28 cellular contexts compared by ENCODE assay signal in genomic region chr19:5897189-5897969, GRCh38. TPM values are rescaled to one million over a fixed set of nuclear protein-coding genes. Genes with fewer than 3 reads are reported as not detected.
A peak's percentile ranks its signal among the peaks of the same experiment; 100 is the strongest.
DNase-seq lines count a peak whose midpoint lies in the region; ATAC-seq and TF ChIP-seq lines count a peak whose summit lies in the region.
"Had no signal": no experiment of that assay in that cellular context is flagged by ENCODE, and none has a peak within 500 bp of the region (broad histone marks: within the 10 kb centered on the region; RNA-seq: fewer than 3 reads in every experiment).

No MANE protein-coding gene starts in this region.

- H3K27me3 ChIP-seq in BLaER1 treated with 17β-estradiol and CSF1 and Interleukin-3, amounts not matched to agents 10 nM and 100 nM: no peaks in the 10 kb centered on the region
- H3K27me3 ChIP-seq in PC-3 (ENCODE audit: low read length) (no peaks in the 10 kb centered on the region), foreskin keratinocyte (peaks cover under 1% of the 10 kb centered on the region)
- H3K27me3 ChIP-seq: body of pancreas, SJCRH30, thyroid gland had no signal

- no peak for DNase-seq in PC-3
- no peak for DNase-seq in foreskin keratinocyte
- DNase-seq in COLO829 (ENCODE audit: low spot score): no peak
- no peak for DNase-seq in foreskin fibroblast
- no peak for DNase-seq in superior temporal gyrus (ENCODE audit: extremely low spot score)
- DNase-seq: activated CD8-positive, alpha-beta memory T cell treated with anti-CD3 and anti-CD28 coated beads for 24 hours; activated naive CD8-positive, alpha-beta T cell treated with anti-CD3 and anti-CD28 coated beads, Interleukin-2, amount 10 ng/mL, durations not matched to agents 7 days and 5 days; AML-193; body of pancreas; cortex of kidney; GDM1; hippocampal formation; KBM-7; kidney; NCI-H1048; NCI-H1930; SJCRH30; thyroid gland had no signal

- peaks cover 49 to 87% (median 67%) of the 10 kb centered on the region in 11 experiments for H3K36me3 ChIP-seq in BLaER1 treated with 17β-estradiol and CSF1 and Interleukin-3, amounts not matched to agents 10 nM and 100 nM
- peaks cover 20% of the 10 kb centered on the region; the same call in 1 of the 2 replicates for H3K36me3 ChIP-seq in PC-3 (ENCODE audit: low read depth, low read length)

- CTCF ChIA-PET in PC-3 (lab: Charles Lee): no interaction called here

- BruUV-seq in PC-3 (replicated peaks; lab: Mats Ljungman, UMichigan): no TSS peak

- H3K9ac ChIP-seq in BLaER1 treated with 17β-estradiol and CSF1 and Interleukin-3, amounts not matched to agents 10 nM and 100 nM: peak overlapping the region in 8 of 11 experiments; percentile 41 to 61 (median 47); a peak in 14 of 22 replicates
- no peak overlapping the region for H3K9ac ChIP-seq in PC-3 (ENCODE audit: low read length)

- peak overlapping the region in 1 of 11 experiments; percentile 12; a peak in 2 of 22 replicates for H3K27ac ChIP-seq in BLaER1 treated with 17β-estradiol and CSF1 and Interleukin-3, amounts not matched to agents 10 nM and 100 nM
- H3K27ac ChIP-seq in PC-3 (ENCODE audit: low read length) (no peak overlapping the region), foreskin keratinocyte (no peak overlapping the region)
- H3K27ac ChIP-seq: body of pancreas, SJCRH30, thyroid gland had no signal

- H3K9me3 ChIP-seq in BLaER1 treated with 17β-estradiol and CSF1 and Interleukin-3, amounts not matched to agents 10 nM and 100 nM (replicated peaks in 1 of 11): no peaks in the 10 kb centered on the region
- no peaks in the 10 kb centered on the region for H3K9me3 ChIP-seq in PC-3 (ENCODE audit: low read length)
- H3K9me3 ChIP-seq: body of pancreas, SJCRH30, thyroid gland had no signal

- H4K20me1 ChIP-seq in BLaER1 treated with 17β-estradiol and CSF1 and Interleukin-3, amounts not matched to agents 10 nM and 100 nM: peaks cover 41 to 99% (median 95%) of the 10 kb centered on the region in 11 experiments
- peaks cover 25% of the 10 kb centered on the region for H4K20me1 ChIP-seq in PC-3 (ENCODE audit: low read length)

- H3K79me2 ChIP-seq in PC-3 (ENCODE audit: low read length): peaks cover 47% of the 10 kb centered on the region

- H3K9me2 ChIP-seq in PC-3 (replicated peaks; ENCODE audit: low read length): no peaks in the 10 kb centered on the region

- no peak overlapping the region for H2AFZ ChIP-seq in PC-3 (ENCODE audit: low read length)

- peaks cover 16 to 31% (median 26%) of the 10 kb centered on the region in 10 experiments for H3K4me1 ChIP-seq in BLaER1 treated with 17β-estradiol and CSF1 and Interleukin-3, amounts not matched to agents 10 nM and 100 nM
- H3K4me1 ChIP-seq in PC-3 (ENCODE audit: insufficient read depth, low read length) (peaks cover 3% of the 10 kb centered on the region), foreskin keratinocyte (peaks cover 3% of the 10 kb centered on the region)

- no peaks in the 10 kb centered on the region for H3F3A ChIP-seq in PC-3 (ENCODE audit: low read length, unreplicated experiment)

- ATAC-seq in PC-3 (no peak), foreskin keratinocyte (no peak)
- ATAC-seq: body of pancreas; sciatic nerve; stimulated activated memory B cell treated with anti-CD40 and anti-IgM and Interleukin-4, amounts not matched to agents 10 μg/mL and 1 μg/mL and 100 μg/mL, for 72 hours had no signal

- POLR2A ChIA-PET in PC-3 (lab: Charles Lee; ENCODE audit: unreplicated experiment): interaction anchor here (0.7 kb wide), 1 partner anchor 169 kb away, joined by 3 read pairs; no protein-coding TSS in a partner anchor

- intact Hi-C loops in PC-3 (cut with micrococcal nuclease): no loop called here

- H3K4me2 ChIP-seq in BLaER1 treated with 17β-estradiol and CSF1 and Interleukin-3, amounts not matched to agents 10 nM and 100 nM: no peak overlapping the region
- no peak overlapping the region for H3K4me2 ChIP-seq in PC-3 (ENCODE audit: low read length)

- H3K4me3 ChIP-seq in BLaER1 treated with 17β-estradiol and CSF1 and Interleukin-3, amounts not matched to agents 10 nM and 100 nM: no peak overlapping the region
- no peak overlapping the region for H3K4me3 ChIP-seq in GM12875 (ENCODE audit: low read depth, low read length)
- H3K4me3 ChIP-seq in PC-3 (ENCODE audit: low read length): no peak overlapping the region
- no peak overlapping the region for H3K4me3 ChIP-seq in foreskin fibroblast (ENCODE audit: low read depth in 1 of 2, low read length in 2 of 2)
- H3K4me3 ChIP-seq: body of pancreas, SJCRH30, thyroid gland had no signal

- peak; percentile 11; the same call in 1 of the 2 replicates for TF ChIP-seq CTCF in GM12875 (IDR thresholded peaks at IDR 0.05; ENCODE audit: borderline replicate concordance, insufficient read depth, low read depth, low read length)
- peak; percentile 45; the same call in 1 of the 2 replicates for TF ChIP-seq CTCF in PC-3 (conservative IDR thresholded peaks at IDR 0.05; ENCODE audit: low read depth, low read length)
- peak; percentile 35 for TF ChIP-seq CTCF in foreskin keratinocyte (conservative IDR thresholded peaks at IDR 0.05)
- no peak for TF ChIP-seq CTCF in foreskin fibroblast (IDR thresholded peaks at IDR 0.05; ENCODE audit: low read depth, low read length)

RNA-seq across cellular contexts. Expression of gene NDUFA11, which starts 6.2 kb away (rescaled TPM):
- total RNA-seq in PC-3 (2014; rRNA removed) (556 and 669 TPM in 2 replicates), foreskin keratinocyte (283 and 287 TPM in 2 replicates)
- polyA plus RNA-seq in foreskin keratinocyte: 511 and 568 TPM in 2 replicates

RNA-seq across cellular contexts. Expression of gene VMAC, which starts 7.3 kb away (rescaled TPM):
- 7.8 and 8.3 TPM in 2 replicates for total RNA-seq in PC-3 (2014; rRNA removed)
- total RNA-seq in foreskin keratinocyte: 1.5 and 2.1 TPM in 2 replicates
- polyA plus RNA-seq in foreskin keratinocyte: 0.89 and 1.2 TPM in 2 replicates

RNA-seq across cellular contexts. Expression of gene CAPS, which starts 16.7 kb away (rescaled TPM):
- 255 and 280 TPM in 2 replicates for total RNA-seq in PC-3 (2014; rRNA removed)
- total RNA-seq in foreskin keratinocyte: 1.4 and 2.6 TPM in 2 replicates
- 1.4 and 2.9 TPM in 2 replicates for polyA plus RNA-seq in foreskin keratinocyte

RNA-seq across cellular contexts. Expression of gene FUT5, which starts 27.0 kb away (rescaled TPM):
- total RNA-seq in PC-3 (2014; rRNA removed): 0.35 TPM in 1 of 2 replicates, not detected in the other
- total RNA-seq in foreskin keratinocyte: not detected in 2 replicates
- not detected in 2 replicates for polyA plus RNA-seq in foreskin keratinocyte
- total RNA-seq: activated T-helper 1 cell treated with anti-CD3 and anti-CD28 coated beads, Interleukin-12 subunit alpha, Interleukin-12 subunit beta, Interleukin-2, Interleukin-4 antibody, amounts not matched to agents 30 ng/mL and 10 ng/mL and 1 ng/mL, durations not matched to agents 14 hours and 24 hours and 36 hours; body of pancreas; lung microvascular endothelial cell; myocyte; NCI-H460; omental fat pad; T-helper 2 cell treated with Interferon-gamma antibody and Interleukin-4, amounts not matched to agents 100 ng/mL and 5 ng/mL, for 36 hours; thyroid gland had no signal

RNA-seq across cellular contexts. Expression of gene FUT3, which starts 46.1 kb away (rescaled TPM):
- 7.7 and 7.8 TPM in 2 replicates for total RNA-seq in PC-3 (2014; rRNA removed)
- total RNA-seq in foreskin keratinocyte: 1.5 and 2.2 TPM in 2 replicates
- 1.5 and 3.6 TPM in 2 replicates for polyA plus RNA-seq in foreskin keratinocyte
- total RNA-seq: activated naive CD8-positive, alpha-beta T cell treated with anti-CD3 and anti-CD28 coated beads, Interleukin-2, amount 10 ng/mL, durations not matched to agents 7 days and 5 days; activated T-helper 1 cell treated with anti-CD3 and anti-CD28 coated beads, Interleukin-12 subunit alpha, Interleukin-12 subunit beta, Interleukin-2, Interleukin-4 antibody, amounts not matched to agents 30 ng/mL and 10 ng/mL and 1 ng/mL, durations not matched to agents 14 hours and 24 hours and 36 hours; lung microvascular endothelial cell; myocyte; NCI-H460; omental fat pad; sciatic nerve; T-helper 2 cell treated with Interferon-gamma antibody and Interleukin-4, amounts not matched to agents 100 ng/mL and 5 ng/mL, for 36 hours had no signal

Comparison
In these comparisons a context has a peak if more than half of its experiments do, and no peak if none do; other contexts are left out.
1. RNA of gene CAPS, which starts 16.7 kb away (total RNA-seq): 255 to 280 TPM in PC-3; 1.4 to 2.6 TPM in foreskin keratinocyte; every median in the first group is over 10 times any median in the second.